Comparison of ENCODE assay signal across 1 cellular context in the genomic region with DNA sequence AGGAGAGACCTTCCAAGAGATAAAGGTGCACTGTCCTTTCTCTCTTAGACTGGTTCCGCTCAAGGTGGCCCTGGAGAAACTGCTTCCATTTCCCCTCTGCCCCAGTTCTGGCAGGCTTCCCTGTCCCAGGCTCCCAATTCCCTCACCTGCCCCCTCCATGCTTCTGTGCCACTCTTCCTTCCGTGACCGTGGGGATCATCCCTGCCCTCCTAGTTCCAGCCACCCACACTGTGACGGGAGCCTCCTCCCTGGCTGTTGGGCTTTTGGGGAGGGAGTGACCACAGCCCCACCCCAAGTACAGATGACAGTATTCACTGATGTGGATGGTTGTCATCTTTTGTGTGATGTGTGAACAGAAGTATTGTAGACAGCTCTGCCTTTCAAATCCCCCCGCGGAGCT.
TF ChIP-seq lines count a peak whose summit lies in the region.

No MANE protein-coding gene starts in this region.

TF ChIP-seq in H1, 55 proteins besides CTCF, POLR2A, EP300 and RAD21:
- TF ChIP-seq CBX8 (IDR thresholded peaks at IDR 0.05; ENCODE audit: borderline replicate concordance, low read depth, low read length) (no peak), HDAC2 (IDR thresholded peaks at IDR 0.05; ENCODE audit: borderline replicate concordance in 1 of 2, low read depth in 2 of 2, low read length in 2 of 2) (no peak), TCF12 (IDR thresholded peaks at IDR 0.05; ENCODE audit: low read depth, low read length) (no peak), GTF2F1 (IDR thresholded peaks at IDR 0.05; ENCODE audit: borderline replicate concordance, low read depth, low read length) (no peak), TAF7 (optimal IDR thresholded peaks at IDR 0.05; ENCODE audit: borderline replicate concordance, low read depth, low read length) (no peak), E2F6 (IDR thresholded peaks at IDR 0.05) (no peak), CHD7 (IDR thresholded peaks at IDR 0.05; ENCODE audit: insufficient replicate concordance, low read length) (no peak), NANOG (IDR thresholded peaks at IDR 0.05; ENCODE audit: insufficient read depth, low read depth, low read length, poor library complexity, severe bottlenecking) (no peak), ATF2 (IDR thresholded peaks at IDR 0.05; ENCODE audit: low read length) (no peak), POLR2AphosphoS5 (IDR thresholded peaks at IDR 0.05; ENCODE audit: low read depth, low read length) (no peak), CREB1 (IDR thresholded peaks at IDR 0.05) (no peak), JUND (IDR thresholded peaks at IDR 0.05; ENCODE audit: low read length) (no peak), NRF1 (IDR thresholded peaks at IDR 0.05; ENCODE audit: low read depth, low read length) (no peak), EGR1 (IDR thresholded peaks at IDR 0.05; ENCODE audit: borderline replicate concordance, low read depth, low read length) (no peak), TEAD4 (IDR thresholded peaks at IDR 0.05; ENCODE audit: low read depth, low read length) (no peak), BACH1 (IDR thresholded peaks at IDR 0.05; ENCODE audit: low read length) (no peak), EZH2 (IDR thresholded peaks at IDR 0.05; ENCODE audit: low read depth, low read length, severe bottlenecking) (no peak), KDM1A (IDR thresholded peaks at IDR 0.05; ENCODE audit: borderline replicate concordance, low read length) (no peak), MAFK (IDR thresholded peaks at IDR 0.05; ENCODE audit: low read depth, low read length) (no peak)
